In genomic region chr7:44881610-44882009, GRCh38 we compare ENCODE assay signal across 8 cellular contexts. TPM values are rescaled to one million over a fixed set of nuclear protein-coding genes. Genes with fewer than 3 reads are reported as not detected.
DNase-seq lines count a peak whose midpoint lies in the region; ATAC-seq and TF ChIP-seq lines count a peak whose summit lies in the region.

No MANE protein-coding gene starts in this region.

- H3K27ac ChIP-seq in H9 (ENCODE audit: insufficient read length, low read depth, low read length) (no peak overlapping the region), caudate nucleus (ENCODE audit: low read depth, low read length) (no peak overlapping the region)

- H2BK20ac ChIP-seq in H9 (ENCODE audit: low read depth, low read length, poor library complexity, severe bottlenecking), result no peak overlapping the region

- peak overlapping the region; percentile 81 for H3K4me3 ChIP-seq in AG04449 (ENCODE audit: low read depth, low read length)

- no peak overlapping the region for H2BK15ac ChIP-seq in H9 (ENCODE audit: low read depth, low read length)

- no peaks in the 10 kb centered on the region for H4K20me1 ChIP-seq in H9 (ENCODE audit: control insufficient read depth, insufficient read depth, insufficient read length)

- H3K4me1 ChIP-seq in H9 (ENCODE audit: insufficient read depth, low read length), result peaks cover 6% of the 10 kb centered on the region; the same call in 1 of the 2 replicates

- no peak for ATAC-seq in WTC11
- ATAC-seq in HG03280 (IDR thresholded peaks at IDR 0.05; ENCODE audit: unreplicated experiment), result no peak

- no peaks in the 10 kb centered on the region for H3K27me3 Mint-ChIP-seq in H9 (ENCODE audit: low read depth)
- H3K27me3 Mint-ChIP-seq in WTC11 (ENCODE audit: low read depth), result no peaks in the 10 kb centered on the region

- no peaks in the 10 kb centered on the region for H3K27me3 ChIP-seq in H9 (ENCODE audit: insufficient read depth, low read length)

- peaks cover 41 to 44% of the 10 kb centered on the region in 2 experiments for H3K4me1 Mint-ChIP-seq in H9
- H3K4me1 Mint-ChIP-seq in WTC11, result peaks cover 41% of the 10 kb centered on the region

- POLR2A ChIA-PET in AG04449 (lab: Yijun Ruan, JAX), result interaction anchor here (0.6 to 2.2 kb wide), 6 partner anchors 9 to 308 kb away, joined by 3 to 6 read pairs (median 4); partner anchors contain the start of gene DDX56
- POLR2A ChIA-PET in WTC11 (lab: Charles Lee), result interaction anchor here (1.3 kb wide), 1 partner anchor 119 kb away, joined by 3 read pairs; no protein-coding TSS in a partner anchor

- H2BK12ac ChIP-seq in H9 (ENCODE audit: insufficient read length, low read depth, low read length), result no peak overlapping the region

- H3K36me3 Mint-ChIP-seq in H9 (ENCODE audit: insufficient read depth in 1 of 3, low read depth in 3 of 3) (peaks cover 13 to 36% (median 30%) of the 10 kb centered on the region in 3 experiments), WTC11 (peaks cover 15% of the 10 kb centered on the region)

- peaks cover 5% of the 10 kb centered on the region for H3K79me1 ChIP-seq in H9 (ENCODE audit: insufficient read depth, low read depth, low read length, poor library complexity, severe bottlenecking)

- no peak overlapping the region for H3K23ac ChIP-seq in H9 (ENCODE audit: insufficient read length, low read depth, low read length)

- H3K9ac ChIP-seq in H9 (ENCODE audit: extremely low read depth, insufficient read length, low read length), result no peak overlapping the region

- no peak overlapping the region for H3K27ac Mint-ChIP-seq in H9
- no peak overlapping the region for H3K27ac Mint-ChIP-seq in WTC11

- peak overlapping the region; percentile 91; a peak in 4 of 5 replicates for H3K4me3 Mint-ChIP-seq in H9
- H3K4me3 Mint-ChIP-seq in WTC11, result peak overlapping the region; percentile 90

- no peak overlapping the region for H4K8ac ChIP-seq in H9 (replicated peaks; ENCODE audit: insufficient read length, low read depth, low read length)

- H3K56ac ChIP-seq in H9 (ENCODE audit: insufficient read length, low read depth, low read length), result no peak overlapping the region

- DNase-seq in AG04449 (ENCODE audit: low read depth, low spot score), result peak; percentile 57
- DNase-seq in H9, result no peak
- no peak for DNase-seq in WTC11 (ENCODE audit: low spot score)
- peak; percentile 81 for DNase-seq in iris pigment epithelial cell (ENCODE audit: low read depth)
- no peak for DNase-seq in NCI-H1436 treated with DMSO at 0.1 percent for 48 hours (lab: John Stamatoyannopoulos, UW)
- no peak for DNase-seq in GM10266 (ENCODE audit: extremely low spot score)
- no peak for DNase-seq in caudate nucleus (lab: John Stamatoyannopoulos, UW)

- no peak overlapping the region for H3T11ph ChIP-seq in H9 (ENCODE audit: low read length)

- no peak overlapping the region for H3K14ac ChIP-seq in H9 (ENCODE audit: insufficient read depth, low read length)

- H3K79me2 ChIP-seq in H9 (ENCODE audit: insufficient read depth, low read length), result peaks cover 11% of the 10 kb centered on the region; the same call in 1 of the 2 replicates

- H3K9me3 Mint-ChIP-seq in H9, result no peaks in the 10 kb centered on the region; a peak in 2 of 5 replicates
- no peaks in the 10 kb centered on the region for H3K9me3 Mint-ChIP-seq in WTC11

- H2BK5ac ChIP-seq in H9 (ENCODE audit: insufficient read length, low read length), result no peak overlapping the region

- H3K4ac ChIP-seq in H9 (ENCODE audit: low read depth, low read length), result no peak overlapping the region

- H3K18ac ChIP-seq in H9 (ENCODE audit: insufficient read length, low read depth, low read length), result no peak overlapping the region

- no peak overlapping the region for H2AFZ ChIP-seq in H9 (ENCODE audit: low read length)

- no peaks in the 10 kb centered on the region for H3K9me3 ChIP-seq in H9 (ENCODE audit: control insufficient read depth, low read depth, low read length)

- peak overlapping the region; percentile 34 for H3K4me2 ChIP-seq in H9 (ENCODE audit: insufficient read depth, insufficient read length, low read length)

- no peak overlapping the region for H2AK5ac ChIP-seq in H9 (ENCODE audit: insufficient read length, low read length)

- peaks cover 12% of the 10 kb centered on the region for H3K23me2 ChIP-seq in H9 (ENCODE audit: insufficient read length, low read depth, low read length, poor library complexity, severe bottlenecking)

- H4K5ac ChIP-seq in H9 (ENCODE audit: insufficient read length, low read depth, low read length), result no peak overlapping the region

- CTCF ChIA-PET in AG04449 (lab: Yijun Ruan, JAX), result interaction anchor here (0.7 to 3.4 kb wide), 10 partner anchors 14 to 295 kb away, joined by 3 to 16 read pairs (median 4); partner anchors contain the start of gene H2AZ2
- CTCF ChIA-PET in WTC11 (lab: Charles Lee), result interaction anchor here (0.8 to 2.1 kb wide), 5 partner anchors 25 to 532 kb away, joined by 3 to 13 read pairs (median 3); no protein-coding TSS in a partner anchor

- H2BK120ac ChIP-seq in H9 (ENCODE audit: low read depth, low read length, poor library complexity, severe bottlenecking), result no peak overlapping the region

- TF ChIP-seq CTCF in AG04449 (IDR thresholded peaks at IDR 0.05; ENCODE audit: insufficient read depth, low read length, missing control alignments) (no peak), H9 (conservative IDR thresholded peaks at IDR 0.05) (no peak), WTC11 (IDR thresholded peaks at IDR 0.05) (no peak), GM10266 (IDR thresholded peaks at IDR 0.05; ENCODE audit: control insufficient read depth, insufficient read depth, low read depth, missing control alignments) (no peak)

- no peak overlapping the region for H4K91ac ChIP-seq in H9 (ENCODE audit: insufficient read length, low read depth, low read length)

TF ChIP-seq in WTC11, 78 proteins besides CTCF, POLR2A, EP300 and RAD21 (continues in another document):
- no peak for TF ChIP-seq AR (CRISPR knock-in tag; IDR thresholded peaks at IDR 0.05)
- no peak for TF ChIP-seq CREB1 (CRISPR knock-in tag; IDR thresholded peaks at IDR 0.05)
- no peak for TF ChIP-seq USF1 (CRISPR knock-in tag; IDR thresholded peaks at IDR 0.05)
- TF ChIP-seq ZBTB43 (CRISPR knock-in tag; IDR thresholded peaks at IDR 0.05), result no peak

RNA-seq across cellular contexts. Expression of gene PURB, which starts 3.7 kb away (rescaled TPM):
- total RNA-seq in H9 (2021) (20.5 and 21.3 TPM in 2 replicates), WTC11 (2021) (22.0 to 22.5 TPM (median 22.1 TPM) in 3 replicates)

RNA-seq across cellular contexts. Expression of gene H2AZ2, which starts 33.7 kb away (rescaled TPM):
- total RNA-seq in H9 (2021) (208 TPM in 2 replicates), WTC11 (2021) (178 to 229 TPM (median 227 TPM) in 3 replicates)

Comparison
In these comparisons a context has a peak if more than half of its experiments do, and no peak if none do; other contexts are left out.
1. DNase-seq: peak in AG04449 (single experiment) and iris pigment epithelial cell (single experiment); none in H9 (single experiment), WTC11 (single experiment), NCI-H1436 treated with DMSO at 0.1 percent for 48 hours (single experiment), GM10266 (single experiment) and caudate nucleus (0 of 61).